26 cellular contexts compared by ENCODE assay signal in the genomic region with DNA sequence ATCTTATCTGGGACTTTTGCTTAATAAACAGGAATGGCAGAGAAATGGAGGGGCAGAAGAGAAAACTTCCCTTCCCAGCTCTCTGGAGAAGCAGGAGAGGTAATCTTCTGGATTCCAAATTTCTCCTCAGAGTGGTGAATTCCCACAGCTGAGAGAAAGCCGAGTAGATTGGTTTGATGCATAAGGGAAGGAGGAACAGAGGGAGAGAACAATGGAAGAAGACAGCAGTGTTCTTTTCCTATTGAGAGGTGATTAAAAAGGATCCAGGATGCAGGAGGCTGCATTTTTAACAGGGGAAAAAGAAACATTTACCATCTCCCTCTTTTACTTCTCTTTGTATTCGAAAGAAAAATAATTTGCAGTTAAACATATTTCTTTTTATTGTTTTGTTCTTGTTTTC. TPM values are rescaled to one million over a fixed set of nuclear protein-coding genes. Genes with fewer than 3 reads are reported as not detected.
"Had no signal": no experiment of that assay in that cellular context is flagged by ENCODE, and none has a peak within 500 bp of the region (broad histone marks: within the 10 kb centered on the region; RNA-seq: fewer than 3 reads in every experiment).

No MANE protein-coding gene starts in this region.

- H3K36me3 ChIP-seq: colonic mucosa, heart right ventricle, lower lobe of right lung, neutrophil, right lobe of liver, thoracic aorta had no signal

- H3K9me3 Mint-ChIP-seq: activated CD8-positive, alpha-beta T cell treated with anti-CD3 and anti-CD28 coated beads for 36 hours; activated T-cell treated with anti-CD3 and anti-CD28 coated beads, Interleukin-2, amount 50 U/mL, for 4 hours; activated T-helper 17 cell treated with anti-CD3 and anti-CD28 coated beads, Interleukin-2, amount 50 U/mL, for 72 hours; natural killer cell treated with Interleukin-12 subunit alpha and Interleukin-12 subunit beta and Interleukin-15 and Interleukin-18, amount 100 ng/mL, for 72 hours; T-helper 1 cell treated with Interleukin-12 subunit alpha and Interleukin-12 subunit beta and Interleukin-4 antibody, amounts not matched to agents 30 μg/mL and 1 μg/mL, for 36 hours had no signal

- H3K27ac ChIP-seq: colonic mucosa, lower lobe of right lung, neutrophil, right lobe of liver, thoracic aorta had no signal

- DNase-seq: activated CD4-positive, alpha-beta T cell treated with anti-CD3 and anti-CD28 coated beads, Interleukin-2, amount 50 U/mL, for 1 hour; activated CD8-positive, alpha-beta T cell treated with anti-CD3 and anti-CD28 coated beads for 36 hours; activated gamma-delta T cell treated with Interleukin-2 at 50 U/mL for 16 hours; activated naive CD4-positive, alpha-beta T cell treated with anti-CD3 and anti-CD28 coated beads, Interleukin-2, amount 50 U/mL, for 16 hours; activated T-cell treated with anti-CD3 and anti-CD28 coated beads, Interleukin-2, amount 50 U/mL, for 4 hours; amniotic stem cell; cerebellar nuclear complex; colonic mucosa; effector CD8-positive, alpha-beta T cell; heart right ventricle; kidney glomerular epithelial cell; lower lobe of right lung; mucosa of descending colon; right lobe of liver; stimulated activated CD4-positive, alpha-beta T cell treated with anti-CD3 and anti-CD28 coated beads, Interleukin-2, amount 100 ng/mL, for 48 hours; stimulated activated naive CD4-positive, alpha-beta T cell treated with Interleukin-2 at 50 U/mL for 16 hours; T-helper 9 cell had no signal

- H3K4me1 ChIP-seq: colonic mucosa had no signal

- H3K4me3 Mint-ChIP-seq: activated CD8-positive, alpha-beta T cell treated with anti-CD3 and anti-CD28 coated beads for 36 hours; activated T-cell treated with anti-CD3 and anti-CD28 coated beads, Interleukin-2, amount 50 U/mL, for 4 hours; activated T-helper 17 cell treated with anti-CD3 and anti-CD28 coated beads, Interleukin-2, amount 50 U/mL, for 72 hours; natural killer cell treated with Interleukin-12 subunit alpha and Interleukin-12 subunit beta and Interleukin-15 and Interleukin-18, amount 100 ng/mL, for 72 hours; T-helper 1 cell treated with Interleukin-12 subunit alpha and Interleukin-12 subunit beta and Interleukin-4 antibody, amounts not matched to agents 30 μg/mL and 1 μg/mL, for 36 hours had no signal

- ATAC-seq: activated CD8-positive, alpha-beta T cell treated with anti-CD3 and anti-CD28 coated beads for 36 hours; activated T-cell treated with anti-CD3 and anti-CD28 coated beads, Interleukin-2, amount 50 U/mL, for 4 hours; activated T-helper 17 cell treated with anti-CD3 and anti-CD28 coated beads, Interleukin-2, amount 50 U/mL, for 72 hours; heart right ventricle; left lobe of liver; lower lobe of right lung; mucosa of descending colon; natural killer cell treated with Interleukin-12 subunit alpha and Interleukin-12 subunit beta and Interleukin-15 and Interleukin-18, amount 100 ng/mL, for 72 hours; right lobe of liver had no signal

- FAIRE-seq: astrocyte had no signal

- H3K27me3 ChIP-seq: colonic mucosa, right lobe of liver had no signal

- H3K9me3 ChIP-seq: colonic mucosa, lower lobe of right lung, mucosa of descending colon, neutrophil, right lobe of liver, thoracic aorta had no signal

- H3K27me3 Mint-ChIP-seq: progenitor cell of endocrine pancreas had no signal

- H3K36me3 Mint-ChIP-seq: natural killer cell treated with Interleukin-12 subunit alpha and Interleukin-12 subunit beta and Interleukin-15 and Interleukin-18, amount 100 ng/mL, for 72 hours had no signal

- H3K4me3 ChIP-seq: colonic mucosa, heart right ventricle, lower lobe of right lung, mucosa of descending colon, right lobe of liver, thoracic aorta had no signal

- H3K27ac Mint-ChIP-seq: activated CD8-positive, alpha-beta T cell treated with anti-CD3 and anti-CD28 coated beads for 36 hours; activated T-helper 17 cell treated with anti-CD3 and anti-CD28 coated beads, Interleukin-2, amount 50 U/mL, for 72 hours; natural killer cell treated with Interleukin-12 subunit alpha and Interleukin-12 subunit beta and Interleukin-15 and Interleukin-18, amount 100 ng/mL, for 72 hours; progenitor cell of endocrine pancreas; T-helper 1 cell treated with Interleukin-12 subunit alpha and Interleukin-12 subunit beta and Interleukin-4 antibody, amounts not matched to agents 30 μg/mL and 1 μg/mL, for 36 hours had no signal

RNA-seq across cellular contexts. Expression of a gene that starts 13.1 kb away (rescaled TPM):
- total RNA-seq: activated CD8-positive, alpha-beta T cell treated with anti-CD3 and anti-CD28 coated beads for 36 hours; dermis microvascular lymphatic vessel endothelial cell had no signal
